Comparison of ENCODE assay signal across 18 cellular contexts in the genomic region with DNA sequence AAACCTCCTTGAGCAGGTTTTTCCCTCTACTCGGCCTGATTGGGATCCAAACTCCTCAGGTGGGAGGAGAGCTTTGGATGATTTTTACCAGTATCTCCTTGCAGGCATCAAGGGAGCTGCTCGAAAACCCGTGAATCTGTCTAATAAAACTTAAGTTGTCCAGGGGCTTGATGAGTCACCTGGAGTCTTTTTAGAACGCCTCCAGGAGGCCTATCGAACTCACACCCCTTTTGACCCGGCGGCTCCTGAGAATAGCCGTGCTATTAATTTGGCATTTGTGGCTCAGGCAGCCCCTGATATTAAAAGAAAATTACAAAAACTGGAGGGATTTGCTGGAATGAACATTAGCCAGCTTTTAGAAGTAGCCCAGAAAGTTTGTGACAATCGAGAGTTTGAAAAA. TPM values are rescaled to one million over a fixed set of nuclear protein-coding genes. Genes with fewer than 3 reads are reported as not detected.
DNase-seq lines count a peak whose midpoint lies in the region; ATAC-seq, FAIRE-seq and TF ChIP-seq lines count a peak whose summit lies in the region.
"Had no signal": no experiment of that assay in that cellular context is flagged by ENCODE, and none has a peak within 500 bp of the region (broad histone marks: within the 10 kb centered on the region; RNA-seq: fewer than 3 reads in every experiment).

No MANE protein-coding gene starts in this region.

- H3K36me3 ChIP-seq in HepG2 (replicated peaks in 1 of 2; ENCODE audit: control insufficient read depth in 1 of 2, insufficient read depth in 2 of 2, low read length in 2 of 2), result no peaks in the 10 kb centered on the region
- no peaks in the 10 kb centered on the region for H3K36me3 ChIP-seq in right lobe of liver
- H3K36me3 ChIP-seq in K562 (ENCODE audit: control insufficient read depth, insufficient read depth, low read length), result peaks cover 61% of the 10 kb centered on the region
- no peaks in the 10 kb centered on the region for H3K36me3 ChIP-seq in neuronal stem cell (replicated peaks in 1 of 2; ENCODE audit: control insufficient read depth in 2 of 2, insufficient read depth in 2 of 2, low read length in 2 of 2)

- H3K23ac ChIP-seq in neuronal stem cell (ENCODE audit: low read depth, low read length, poor library complexity), result no peak overlapping the region

- H2AFZ ChIP-seq in HepG2 (ENCODE audit: low read length), result no peak overlapping the region
- H2AFZ ChIP-seq in K562 (ENCODE audit: low read depth, low read length), result no peak overlapping the region; the same call in 1 of the 2 replicates
- H2AFZ ChIP-seq in neuronal stem cell (ENCODE audit: low read length), result peak overlapping the region; percentile 79

- TF ChIP-seq EP300 in HepG2 (IDR thresholded peaks at IDR 0.05; ENCODE audit: low read depth in 2 of 2, low read length in 2 of 2), result no peak
- TF ChIP-seq EP300 in HepG2 (CRISPR knock-in tag; IDR thresholded peaks at IDR 0.05; ENCODE audit: borderline replicate concordance), result no peak
- no peak for TF ChIP-seq EP300 in K562 (IDR thresholded peaks at IDR 0.05; ENCODE audit: low read length)

- H2BK120ac ChIP-seq in neuronal stem cell (ENCODE audit: low read depth, low read length), result no peak overlapping the region

- FAIRE-seq in HepG2 (lab: Jason Lieb, UNC) (no peak), K562 (lab: Jason Lieb, UNC) (no peak)
- FAIRE-seq: A204.1, H54 had no signal

- H2AK5ac ChIP-seq in neuronal stem cell (ENCODE audit: low read depth, low read length), result no peak overlapping the region

- H2BK15ac ChIP-seq in neuronal stem cell (ENCODE audit: low read length), result no peak overlapping the region

- POLR2A ChIA-PET in HepG2 (lab: Yijun Ruan, JAX), result interaction anchor here (1.4 kb wide), 1 partner anchor 62 kb away, joined by 3 read pairs; the partner anchor contains the start of gene PCNP
- POLR2A ChIA-PET in K562 (lab: Yijun Ruan, JAX), result interaction anchor here (0.7 to 1.1 kb wide), 2 partner anchors 62 to 68 kb away, joined by 3 to 4 read pairs; no protein-coding TSS in a partner anchor

- no peak for ATAC-seq in HepG2
- no peak for ATAC-seq in right lobe of liver
- no peak for ATAC-seq in K562
- ATAC-seq in HG02571 (IDR thresholded peaks at IDR 0.05; ENCODE audit: unreplicated experiment), result no peak

- H4K20me1 ChIP-seq in HepG2 (ENCODE audit: insufficient read depth, low read length) (no peaks in the 10 kb centered on the region), K562 (replicated peaks; ENCODE audit: control insufficient read depth, insufficient read depth, low read length) (no peaks in the 10 kb centered on the region)

- no peak for DNase-seq in HepG2 (ENCODE audit: low spot score)
- no peak for DNase-seq in right lobe of liver
- peak in 3 of 4 experiments; percentile 48 to 52 (median 51) for DNase-seq in K562 (ENCODE audit: extremely low read depth in 1 of 4, low spot score in 3 of 4)
- no peak for DNase-seq in neuronal stem cell (ENCODE audit: low spot score)
- DNase-seq in cortex of kidney (lab: John Stamatoyannopoulos, UW), result no peak
- DNase-seq in stimulated activated CD4-positive, alpha-beta T cell treated with anti-CD3 and anti-CD28 coated beads, Interleukin-12 subunit alpha, Interleukin-12 subunit beta, amount 100 ng/mL, for 4 hours, result no peak
- DNase-seq in COR-L47 (lab: John Stamatoyannopoulos, UW), result no peak
- DNase-seq: DMS153, Karpas-422, MM.1S, NCI-H1092 treated with DMSO at 0.1 percent for 48 hours, NCI-H1694, NCI-H2107, NCI-H524 treated with DMSO at 0.1 percent for 48 hours, Right ventricle myocardium superior had no signal

- no peak overlapping the region for H4K8ac ChIP-seq in neuronal stem cell (ENCODE audit: low read depth, low read length)

- BruUV-seq in HepG2 (replicated peaks; lab: Mats Ljungman, UMichigan) (no TSS peak), K562 (replicated peaks; lab: Mats Ljungman, UMichigan) (no TSS peak)

- H3K9me3 ChIP-seq in HepG2 (ENCODE audit: low read length) (no peaks in the 10 kb centered on the region), right lobe of liver (no peaks in the 10 kb centered on the region), K562 (replicated peaks; ENCODE audit: control insufficient read depth, insufficient read depth, low read depth, low read length) (no peaks in the 10 kb centered on the region), neuronal stem cell (replicated peaks in 1 of 2; ENCODE audit: control insufficient read depth in 2 of 2, insufficient read depth in 1 of 2, low read depth in 1 of 2, low read length in 2 of 2) (no peaks in the 10 kb centered on the region)

- in situ Hi-C loops in HepG2 (cut with HindIII; ENCODE audit: extremely low pct_ligation_motif_present, low pct_unique_long_range_greater_than_20kb) (loop anchor here (5.0 to 25.0 kb wide), 3 partner anchors 63 to 573 kb away; partner anchors contain the start of gene PCNP), K562 (cut with MboI) (no loop called here)

- CTCF ChIA-PET in HepG2 (lab: Yijun Ruan, JAX; ENCODE audit: low intra/inter-chr PET ratio, low total read pairs) (no interaction called here), K562 (lab: Yijun Ruan, JAX; ENCODE audit: low intra/inter-chr PET ratio) (interaction anchor here (2.8 kb wide), 1 partner anchor 62 kb away, joined by 9 read pairs; the partner anchor contains the start of gene PCNP)

- no peaks in the 10 kb centered on the region for H3K79me2 ChIP-seq in HepG2 (ENCODE audit: insufficient read depth, low read length)
- peaks cover 100% of the 10 kb centered on the region for H3K79me2 ChIP-seq in K562 (ENCODE audit: control insufficient read depth, insufficient read depth, low read length)

- H3K4me2 ChIP-seq in HepG2 (ENCODE audit: low read depth, low read length) (peak overlapping the region; percentile 81), K562 (ENCODE audit: insufficient read depth, low read length) (peak overlapping the region; percentile 93), neuronal stem cell (ENCODE audit: insufficient read depth, low read length, poor library complexity, severe bottlenecking) (no peak overlapping the region)

- H3K79me1 ChIP-seq in neuronal stem cell (ENCODE audit: low read depth, low read length), result no peaks in the 10 kb centered on the region

- H3K27ac ChIP-seq in HepG2 (ENCODE audit: extremely low read length, insufficient read depth, low read length), result no peak overlapping the region
- H3K27ac ChIP-seq in right lobe of liver, result no peak overlapping the region
- H3K27ac ChIP-seq in K562 (ENCODE audit: extremely low read depth, low read depth, low read length), result peak overlapping the region; percentile 72
- no peak overlapping the region for H3K27ac ChIP-seq in neuronal stem cell (replicated peaks; ENCODE audit: low read length)

- H3K18ac ChIP-seq in neuronal stem cell (ENCODE audit: low read length), result no peak overlapping the region

- H3K27me3 ChIP-seq in HepG2 (ENCODE audit: control insufficient read depth in 1 of 2, insufficient read depth in 2 of 2, low read length in 2 of 2) (peaks cover 0 to 27% of the 10 kb centered on the region in 2 experiments; a peak in 3 of 5 replicates), right lobe of liver (no peaks in the 10 kb centered on the region), K562 (ENCODE audit: control insufficient read depth in 2 of 2, insufficient read depth in 2 of 2, low read length in 2 of 2) (no peaks in the 10 kb centered on the region), neuronal stem cell (ENCODE audit: control insufficient read depth in 3 of 3, insufficient read depth in 3 of 3, low read depth in 1 of 3, low read length in 3 of 3) (no peaks in the 10 kb centered on the region)

- no peak overlapping the region for H2BK12ac ChIP-seq in neuronal stem cell (ENCODE audit: low read length)

- H3K9me1 ChIP-seq in K562 (ENCODE audit: control insufficient read depth, insufficient read depth, low read length), result no peaks in the 10 kb centered on the region

- no peak for TF ChIP-seq CTCF in HepG2 (CRISPR knock-in tag; IDR thresholded peaks at IDR 0.05)
- no peak for TF ChIP-seq CTCF in right lobe of liver (IDR thresholded peaks at IDR 0.05)
- no peak for TF ChIP-seq CTCF in K562 (IDR thresholded peaks at IDR 0.05 in 2 of 3, conservative IDR thresholded peaks at IDR 0.05 in 1 of 3; ENCODE audit: insufficient read depth in 2 of 3, low read depth in 1 of 3, low read length in 3 of 3)

- H3K4me1 ChIP-seq in HepG2 (ENCODE audit: insufficient read depth, low read length), result peaks cover 37% of the 10 kb centered on the region
- no peaks in the 10 kb centered on the region for H3K4me1 ChIP-seq in right lobe of liver
- H3K4me1 ChIP-seq in K562 (replicated peaks in 1 of 2; ENCODE audit: control insufficient read depth in 2 of 2, insufficient read depth in 2 of 2, low read length in 2 of 2), result peaks cover 5 to 6% of the 10 kb centered on the region in 2 experiments; a peak in 3 of 5 replicates
- peaks cover 3 to 7% of the 10 kb centered on the region in 2 donors for H3K4me1 ChIP-seq in neuronal stem cell (ENCODE audit: control insufficient read depth in 2 of 2, insufficient read depth in 1 of 2, low read depth in 1 of 2, low read length in 2 of 2)

- H3K4ac ChIP-seq in neuronal stem cell (ENCODE audit: low read length), result no peak overlapping the region

- H4K91ac ChIP-seq in neuronal stem cell (ENCODE audit: low read depth, low read length, poor library complexity), result no peak overlapping the region

- no peak for TF ChIP-seq POLR2A in HepG2 (IDR thresholded peaks at IDR 0.05; ENCODE audit: insufficient read depth in 1 of 2, low read depth in 2 of 2, low read length in 2 of 2)
- no peak for TF ChIP-seq POLR2A in right lobe of liver (IDR thresholded peaks at IDR 0.05)
- TF ChIP-seq POLR2A in K562 (conservative IDR thresholded peaks at IDR 0.05), result no peak

- H3K9ac ChIP-seq in HepG2 (ENCODE audit: insufficient read depth, low read depth, low read length), result no peak overlapping the region; the same call in 1 of the 2 replicates
- peak overlapping the region; percentile 87 to 89; a peak in 3 of 4 replicates for H3K9ac ChIP-seq in K562 (ENCODE audit: insufficient read depth in 1 of 2, low read depth in 2 of 2, low read length in 2 of 2)
- no peak overlapping the region for H3K9ac ChIP-seq in neuronal stem cell (ENCODE audit: low read depth, low read length, poor library complexity)

- H3K14ac ChIP-seq in neuronal stem cell (ENCODE audit: low read length), result no peak overlapping the region

- no peak overlapping the region for H2BK5ac ChIP-seq in neuronal stem cell (ENCODE audit: low read length)

- intact Hi-C loops in HepG2 (cut with micrococcal nuclease; ENCODE audit: unreplicated experiment), result loop anchor here (5.0 to 10.0 kb wide), 3 partner anchors 121 to 423 kb away; partner anchors contain the start of gene SENP7
- intact Hi-C loops in right lobe of liver (cut with DNase I), result no loop called here
- intact Hi-C loops in K562 (cut with micrococcal nuclease), result loop anchor here (5.0 to 10.0 kb wide), 2 partner anchors 123 to 261 kb away; partner anchors contain the start of gene SENP7

- whole genome bisulfite sequencing in HepG2 (ENCODE audit: low lambda C conversion rate), result 58% methylated on average over 9 of the region's 9 CpGs
- WGBS in right lobe of liver (ENCODE audit: insufficient coverage, low coverage, low lambda C conversion rate, missing lambda C conversion rate), result 69% methylated on average over 9 of the region's 9 CpGs
- 1% methylated on average over 9 of the region's 9 CpGs for WGBS in K562 (ENCODE audit: insufficient coverage, low coverage, missing lambda C conversion rate)
- no CpG with 5 or more reads among the region's 9 CpGs for WGBS in neuronal stem cell (ENCODE audit: extremely low coverage in 2 of 2, insufficient read length in 2 of 2, insufficient replicate concordance in 1 of 2), 2 donors

- H3K4me3 ChIP-seq in HepG2 (replicated peaks in 1 of 3; ENCODE audit: insufficient read depth in 1 of 3, low read depth in 2 of 3, low read length in 3 of 3) (0 out of 6 replicates have a peak overlapping the region, but pooled peaks of 1 of the 3 experiments have one; percentile 27), right lobe of liver (no peak overlapping the region), K562 (peak overlapping the region; percentile 63), neuronal stem cell (ENCODE audit: low read length in 2 of 2) (no peak overlapping the region)

- no peak for TF ChIP-seq RAD21 in HepG2 (CRISPR knock-in tag; IDR thresholded peaks at IDR 0.05)
- no peak for TF ChIP-seq RAD21 in K562 (CRISPR knock-in tag; conservative IDR thresholded peaks at IDR 0.05 in 1 of 2, IDR thresholded peaks at IDR 0.05 in 1 of 2)

RNA-seq across cellular contexts. Expression of gene ZBTB11, which starts 41.6 kb away (rescaled TPM):
- total RNA-seq in HepG2 (2016; rRNA removed; fragmentation: Illumina TruSeq; extraction: Trizol), result 18.1 and 24.6 TPM in 2 replicates
- total RNA-seq in HepG2 (2016; cell fraction: cytosol; rRNA removed; fragmentation: Illumina TruSeq; extraction: Trizol; ENCODE audit: low read depth), result 5.4 and 8.1 TPM in 2 replicates
- 17.4 and 24.4 TPM in 2 replicates for total RNA-seq in HepG2 (2016; cell fraction: insoluble cytoplasmic fraction; rRNA removed; fragmentation: Illumina TruSeq; extraction: Trizol)
- 6.4 and 7.7 TPM in 2 replicates for total RNA-seq in HepG2 (2016; cell fraction: membrane; rRNA removed; fragmentation: Illumina TruSeq; extraction: Trizol)
- 20.2 and 22.5 TPM in 2 replicates for total RNA-seq in HepG2 (2016; cell fraction: nucleus; rRNA removed; fragmentation: Illumina TruSeq; extraction: Trizol)
- polyA plus RNA-seq in HepG2 (2011; rRNA removed), result 5.2 and 5.9 TPM in 2 replicates
- 1.9 and 2.8 TPM in 2 replicates for polyA plus RNA-seq in HepG2 (2011; cell fraction: cytosol; rRNA removed)
- polyA plus RNA-seq in HepG2 (2011; cell fraction: nucleus; rRNA removed), result 6.0 and 7.5 TPM in 2 replicates
- polyA plus RNA-seq in HepG2 (2012), result 7.3 and 8.2 TPM in 2 replicates
- polyA plus RNA-seq in HepG2 (2016; cell fraction: cytosol; fragmentation: Illumina TruSeq; extraction: Trizol; ENCODE audit: low read depth), result 0.27 TPM in 2 replicates
- 12.4 and 13.0 TPM in 2 replicates for polyA plus RNA-seq in HepG2 (2016; cell fraction: insoluble cytoplasmic fraction; fragmentation: Illumina TruSeq; extraction: Trizol; ENCODE audit: low read depth)
- polyA plus RNA-seq in HepG2 (2016; cell fraction: membrane; fragmentation: Illumina TruSeq; extraction: Trizol; ENCODE audit: low read depth), result 1.3 TPM in 2 replicates
- 18.0 and 18.7 TPM in 2 replicates for polyA plus RNA-seq in HepG2 (2016; cell fraction: nucleus; fragmentation: Illumina TruSeq; extraction: Trizol; ENCODE audit: insufficient read depth, low read depth)
- 7.1 and 9.5 TPM in 2 replicates for polyA minus RNA-seq in HepG2 (2011; rRNA and poly(A)+ RNA removed; ENCODE audit: low replicate concordance)
- 11.8 and 14.0 TPM in 2 replicates for polyA minus RNA-seq in HepG2 (2011; cell fraction: cytosol; rRNA and poly(A)+ RNA removed)
- 27.7 and 31.0 TPM in 2 replicates for polyA minus RNA-seq in HepG2 (2011; cell fraction: nucleus; rRNA and poly(A)+ RNA removed)
- total RNA-seq in right lobe of liver, result 1 to 10 TPM; 5.4 to 8.5 (median 7.9) TPM
- total RNA-seq in K562 (2011; cell fraction: chromatin; rRNA removed; ENCODE audit: low replicate concordance), result 32.5 and 111 TPM in 2 replicates
- 22.2 and 32.0 TPM in 2 replicates for total RNA-seq in K562 (2011; cell fraction: nucleolus; rRNA removed)
- total RNA-seq in K562 (2011; cell fraction: nucleoplasm; rRNA removed), result 39.2 and 53.8 TPM in 2 replicates
- 23.7 and 23.8 TPM in 2 replicates for total RNA-seq in K562 (2014; rRNA removed)
- total RNA-seq in K562 (2014; rRNA removed; fragmentation: Illumina TruSeq; extraction: Trizol), result 26.2 and 28.2 TPM in 2 replicates
- total RNA-seq in K562 (2015; rRNA removed; fragmentation: Illumina TruSeq; extraction: Trizol), result 25.1 and 26.3 TPM in 2 replicates
- total RNA-seq in K562 (2021), result 21.4 and 21.5 TPM in 2 replicates
- 25.3 and 31.9 TPM in 2 replicates for polyA plus RNA-seq in K562 (2011; rRNA removed)
- polyA plus RNA-seq in K562 (2011; cell fraction: cytosol; rRNA removed), result 6.1 and 8.5 TPM in 2 replicates
- polyA plus RNA-seq in K562 (2011; cell fraction: nucleus; rRNA removed), result 17.0 and 18.8 TPM in 2 replicates
- 12.9 and 13.6 TPM in 2 replicates for polyA plus RNA-seq in K562 (2012)
- polyA plus RNA-seq in K562 (2014; fragmentation: Illumina TruSeq; extraction: Trizol), result 18.8 and 20.9 TPM in 2 replicates
- 1 to 10 TPM; 6.2 to 7.2 TPM for polyA plus RNA-seq in K562 (2014; fragmentation: Nextera tagmentation; extraction: Ambion mirVana)
- 15.7 and 16.2 TPM in 2 replicates for polyA plus RNA-seq in K562 (2014; rRNA removed)
- polyA minus RNA-seq in K562 (2011; rRNA and poly(A)+ RNA removed), result 56.1 and 62.4 TPM in 2 replicates
- polyA minus RNA-seq in K562 (2011; cell fraction: cytosol; rRNA and poly(A)+ RNA removed), result 23.7 and 26.0 TPM in 2 replicates
- 26.4 and 30.4 TPM in 2 replicates for polyA minus RNA-seq in K562 (2011; cell fraction: nucleus; rRNA and poly(A)+ RNA removed)
- polyA plus RNA-seq in neuronal stem cell (2013, experiment 1 of 2), result 6.0 TPM
- polyA plus RNA-seq in neuronal stem cell (2013, experiment 2 of 2), result 6.1 TPM

RNA-seq across cellular contexts. Expression of gene RPL24, which starts 51.2 kb away (rescaled TPM):
- total RNA-seq in HepG2 (2016; rRNA removed; fragmentation: Illumina TruSeq; extraction: Trizol), result 1,056 and 1,362 TPM in 2 replicates
- total RNA-seq in HepG2 (2016; cell fraction: cytosol; rRNA removed; fragmentation: Illumina TruSeq; extraction: Trizol; ENCODE audit: low read depth), result 1,422 and 1,553 TPM in 2 replicates
- 1,073 and 1,398 TPM in 2 replicates for total RNA-seq in HepG2 (2016; cell fraction: insoluble cytoplasmic fraction; rRNA removed; fragmentation: Illumina TruSeq; extraction: Trizol)
- 1,942 and 1,946 TPM in 2 replicates for total RNA-seq in HepG2 (2016; cell fraction: membrane; rRNA removed; fragmentation: Illumina TruSeq; extraction: Trizol)
- total RNA-seq in HepG2 (2016; cell fraction: nucleus; rRNA removed; fragmentation: Illumina TruSeq; extraction: Trizol), result 372 and 380 TPM in 2 replicates
- 1,058 and 1,150 TPM in 2 replicates for polyA plus RNA-seq in HepG2 (2011; rRNA removed)
- polyA plus RNA-seq in HepG2 (2011; cell fraction: cytosol; rRNA removed), result 564 and 1,013 TPM in 2 replicates
- polyA plus RNA-seq in HepG2 (2011; cell fraction: nucleus; rRNA removed), result 191 and 261 TPM in 2 replicates
- polyA plus RNA-seq in HepG2 (2012), result 1,418 and 1,581 TPM in 2 replicates
- 1,680 and 1,696 TPM in 2 replicates for polyA plus RNA-seq in HepG2 (2016; cell fraction: cytosol; fragmentation: Illumina TruSeq; extraction: Trizol; ENCODE audit: low read depth)
- 1,319 and 1,459 TPM in 2 replicates for polyA plus RNA-seq in HepG2 (2016; cell fraction: insoluble cytoplasmic fraction; fragmentation: Illumina TruSeq; extraction: Trizol; ENCODE audit: low read depth)
- 1,798 and 1,842 TPM in 2 replicates for polyA plus RNA-seq in HepG2 (2016; cell fraction: membrane; fragmentation: Illumina TruSeq; extraction: Trizol; ENCODE audit: low read depth)
- 641 and 653 TPM in 2 replicates for polyA plus RNA-seq in HepG2 (2016; cell fraction: nucleus; fragmentation: Illumina TruSeq; extraction: Trizol; ENCODE audit: insufficient read depth, low read depth)
- 269 and 569 TPM in 2 replicates for polyA minus RNA-seq in HepG2 (2011; rRNA and poly(A)+ RNA removed; ENCODE audit: low replicate concordance)
- polyA minus RNA-seq in HepG2 (2011; cell fraction: cytosol; rRNA and poly(A)+ RNA removed), result 209 and 212 TPM in 2 replicates
- 213 and 250 TPM in 2 replicates for polyA minus RNA-seq in HepG2 (2011; cell fraction: nucleus; rRNA and poly(A)+ RNA removed)
- 100 to 1,000 TPM; 336 to 620 (median 364) TPM for total RNA-seq in right lobe of liver
- 302 and 379 TPM in 2 replicates for total RNA-seq in K562 (2011; cell fraction: chromatin; rRNA removed; ENCODE audit: low replicate concordance)
- 502 and 519 TPM in 2 replicates for total RNA-seq in K562 (2011; cell fraction: nucleolus; rRNA removed)
- 556 and 741 TPM in 2 replicates for total RNA-seq in K562 (2011; cell fraction: nucleoplasm; rRNA removed)
- 2,157 and 4,237 TPM in 2 replicates for total RNA-seq in K562 (2014; rRNA removed)
- 1,726 and 1,992 TPM in 2 replicates for total RNA-seq in K562 (2014; rRNA removed; fragmentation: Illumina TruSeq; extraction: Trizol)
- 1,831 and 1,892 TPM in 2 replicates for total RNA-seq in K562 (2015; rRNA removed; fragmentation: Illumina TruSeq; extraction: Trizol)
- 1,401 and 1,590 TPM in 2 replicates for total RNA-seq in K562 (2021)
- polyA plus RNA-seq in K562 (2011; rRNA removed), result 1,776 and 1,804 TPM in 2 replicates
- 424 and 746 TPM in 2 replicates for polyA plus RNA-seq in K562 (2011; cell fraction: cytosol; rRNA removed)
- polyA plus RNA-seq in K562 (2011; cell fraction: nucleus; rRNA removed), result 459 and 780 TPM in 2 replicates
- 1,572 and 2,137 TPM in 2 replicates for polyA plus RNA-seq in K562 (2012)
- 2,147 and 2,288 TPM in 2 replicates for polyA plus RNA-seq in K562 (2014; fragmentation: Illumina TruSeq; extraction: Trizol)
- polyA plus RNA-seq in K562 (2014; fragmentation: Nextera tagmentation; extraction: Ambion mirVana), result 1,000 to 10,000 TPM; 1,189 to 1,198 TPM
- 4,750 and 5,417 TPM in 2 replicates for polyA plus RNA-seq in K562 (2014; rRNA removed)
- polyA minus RNA-seq in K562 (2011; rRNA and poly(A)+ RNA removed), result 621 and 719 TPM in 2 replicates
- polyA minus RNA-seq in K562 (2011; cell fraction: cytosol; rRNA and poly(A)+ RNA removed), result 317 and 358 TPM in 2 replicates
- polyA minus RNA-seq in K562 (2011; cell fraction: nucleus; rRNA and poly(A)+ RNA removed), result 175 and 332 TPM in 2 replicates
- 3,875 TPM for polyA plus RNA-seq in neuronal stem cell (2013, experiment 1 of 2)
- 3,871 TPM for polyA plus RNA-seq in neuronal stem cell (2013, experiment 2 of 2)

Comparison
In these comparisons a context has a peak if more than half of its experiments do, and no peak if none do; other contexts are left out.
1. intact Hi-C loops: an anchor here in HepG2 (5.0 to 10.0 kb wide) and K562 (5.0 to 10.0 kb wide); none called in right lobe of liver.
2. DNase-seq: peak in K562 (3 of 4); none in HepG2 (single experiment), right lobe of liver (0 of 3), neuronal stem cell (single experiment), cortex of kidney (single experiment), stimulated activated CD4-positive, alpha-beta T cell treated with anti-CD3 and anti-CD28 coated beads, Interleukin-12 subunit alpha, Interleukin-12 subunit beta, amount 100 ng/mL, for 4 hours (single experiment) and COR-L47 (single experiment).
3. H3K9ac ChIP-seq: peak in K562 (2 of 2); none in HepG2 (single experiment) and neuronal stem cell (single experiment).
4. Of the 241 proteins assayed by ChIP-seq in both HepG2 and K562: peak only in HepG2: none; only in K562: FOSL1, JUND, MTA3 and ZFX; in both: none; in neither: 235; mixed calls (peak in some experiments, not most) for 2.